In genomic region chr1:82299680-82300079, GRCh38 we compare ENCODE assay signal across 14 cellular contexts.
DNase-seq lines count a peak whose midpoint lies in the region; ATAC-seq and TF ChIP-seq lines count a peak whose summit lies in the region.
"Had no signal": no experiment of that assay in that cellular context is flagged by ENCODE, and none has a peak within 500 bp of the region (broad histone marks: within the 10 kb centered on the region; RNA-seq: fewer than 3 reads in every experiment).

No MANE protein-coding gene starts in this region.

- no peak overlapping the region for H2AFZ ChIP-seq in hepatocyte
- H2AFZ ChIP-seq: GM23248 had no signal

- TF ChIP-seq POLR2A in body of pancreas (IDR thresholded peaks at IDR 0.05) = no peak

- H3K79me2 ChIP-seq in hepatocyte = no peaks in the 10 kb centered on the region

- H3K9me3 ChIP-seq in body of pancreas (no peaks in the 10 kb centered on the region), hepatocyte (ENCODE audit: low read depth) (no peaks in the 10 kb centered on the region)
- H3K9me3 ChIP-seq: A549, Caco-2 had no signal

- H3K9me2 ChIP-seq in hepatocyte (replicated peaks; ENCODE audit: insufficient read depth) = no peaks in the 10 kb centered on the region

- 46 to 63% methylated on average over 2 of the region's 2 CpGs for WGBS in body of pancreas, 2 donors
- WGBS in hepatocyte (ENCODE audit: low lambda C conversion rate, missing lambda C conversion rate) = 91% methylated on average over 2 of the region's 2 CpGs

- no peak for TF ChIP-seq CTCF in body of pancreas (IDR thresholded peaks at IDR 0.05)
- no peak for TF ChIP-seq CTCF in hepatocyte (IDR thresholded peaks at IDR 0.05; ENCODE audit: poor library complexity)

- DNase-seq in body of pancreas = no peak
- peak; percentile 18 for DNase-seq in globus pallidus (ENCODE audit: low spot score)
- DNase-seq in pons (ENCODE audit: low spot score) = peak; percentile 4
- DNase-seq in hepatocyte (ENCODE audit: low spot score) = no peak
- DNase-seq: Caco-2; CD8-positive, alpha-beta memory T cell; DND-41; GF-D8; GM23248 had no signal

- ATAC-seq in body of pancreas (peak; percentile 24), HG02763 (IDR thresholded peaks at IDR 0.05; ENCODE audit: unreplicated experiment) (no peak), GM19455 (IDR thresholded peaks at IDR 0.05; ENCODE audit: unreplicated experiment) (no peak)
- ATAC-seq: A549, HCT116 had no signal

- H3K4me1 ChIP-seq in body of pancreas (no peaks in the 10 kb centered on the region), hepatocyte (ENCODE audit: insufficient read depth) (no peaks in the 10 kb centered on the region)
- H3K4me1 ChIP-seq: A549, Caco-2 had no signal

- H3K4me2 ChIP-seq in hepatocyte = no peak overlapping the region
- H3K4me2 ChIP-seq: A549 had no signal

- H3K27ac ChIP-seq in body of pancreas (no peak overlapping the region), hepatocyte (no peak overlapping the region)
- H3K27ac ChIP-seq: A549, GM23248, HL-60 had no signal

- intact Hi-C loops in body of pancreas (cut with DNase I) = no loop called here

- no peaks in the 10 kb centered on the region for H4K20me1 ChIP-seq in hepatocyte (ENCODE audit: insufficient read depth, poor library complexity, severe bottlenecking)

- H3K36me3 ChIP-seq in body of pancreas (replicated peaks in 1 of 2; ENCODE audit: insufficient read depth in 1 of 2, low read depth in 2 of 2) = no peaks in the 10 kb centered on the region
- H3K36me3 ChIP-seq in hepatocyte (replicated peaks; ENCODE audit: insufficient read depth, low read depth) = no peaks in the 10 kb centered on the region

- H3K4me3 ChIP-seq in body of pancreas (no peak overlapping the region), hepatocyte (no peak overlapping the region)
- H3K4me3 ChIP-seq: A549, GM23248 had no signal

- H3K27me3 ChIP-seq in body of pancreas (no peaks in the 10 kb centered on the region), hepatocyte (no peaks in the 10 kb centered on the region)

Comparison
In these comparisons a context has a peak if more than half of its experiments do, and no peak if none do; other contexts are left out.
1. DNase-seq: peak in globus pallidus (single experiment) and pons (single experiment); none in body of pancreas (0 of 4) and hepatocyte (single experiment).